Comparison of ENCODE assay signal across 8 cellular contexts in genomic region chr15:70528270-70528706, GRCh38.
A peak's percentile ranks its signal among the peaks of the same experiment; 100 is the strongest.
DNase-seq lines count a peak whose midpoint lies in the region; ATAC-seq and TF ChIP-seq lines count a peak whose summit lies in the region.

No MANE protein-coding gene starts in this region.

- TF ChIP-seq CTCF in CD4-positive, alpha-beta T cell (IDR thresholded peaks at IDR 0.05): no peak

- CTCF ChIA-PET in CD4-positive, alpha-beta T cell (lab: Charles Lee): interaction anchor here (1.2 kb wide), 1 partner anchor 16 kb away, joined by 3 read pairs; no protein-coding TSS in a partner anchor

- peak overlapping the region; percentile 71 for H3K4me3 Mint-ChIP-seq in CD4-positive, alpha-beta T cell
- H3K4me3 Mint-ChIP-seq in dendritic cell treated with granulocyte-macrophage colony-stimulating factor and Interleukin-4, amounts not matched to agents 40 ng/mL and 50 ng/mL, for 4 days: no peak overlapping the region

- no peaks in the 10 kb centered on the region for H3K27me3 ChIP-seq in CD4-positive, alpha-beta T cell (ENCODE audit: control insufficient read depth, insufficient read depth, low read length)

- no peaks in the 10 kb centered on the region for H3K9me3 ChIP-seq in CD4-positive, alpha-beta T cell (ENCODE audit: control insufficient read depth, low read length)

- H3K27ac ChIP-seq in CD4-positive, alpha-beta T cell (ENCODE audit: low read depth, low read length): peak overlapping the region; percentile 66

- peak overlapping the region; percentile 89 for H3K27ac Mint-ChIP-seq in CD4-positive, alpha-beta T cell
- peak overlapping the region; percentile 40 for H3K27ac Mint-ChIP-seq in dendritic cell treated with granulocyte-macrophage colony-stimulating factor and Interleukin-4, amounts not matched to agents 40 ng/mL and 50 ng/mL, for 4 days

- POLR2A ChIA-PET in CD4-positive, alpha-beta T cell (lab: Charles Lee): interaction anchor here (0.6 to 3.9 kb wide), 23 partner anchors 9 to 1368 kb away, joined by 3 to 33 read pairs (median 4); partner anchors contain the start of genes GLCE, RPLP1 and TLE3

- DNase-seq in CD4-positive, alpha-beta T cell: peak; percentile 33 to 60 (median 43)
- DNase-seq in HT-29 (ENCODE audit: low spot score) (peak; percentile 85), T-helper 9 cell (peak; percentile 19), NCI-H2227 (lab: John Stamatoyannopoulos, UW; ENCODE audit: unreplicated experiment) (no peak), putamen (ENCODE audit: low spot score) (no peak)
- DNase-seq in stimulated activated CD4-positive, alpha-beta T cell treated with anti-CD3 and anti-CD28 coated beads, Interleukin-2, amount 100 ng/mL, for 48 hours: peak; percentile 30 to 44

- H3K9me3 Mint-ChIP-seq in CD4-positive, alpha-beta T cell: no peaks in the 10 kb centered on the region
- no peaks in the 10 kb centered on the region for H3K9me3 Mint-ChIP-seq in dendritic cell treated with granulocyte-macrophage colony-stimulating factor and Interleukin-4, amounts not matched to agents 40 ng/mL and 50 ng/mL, for 4 days

- peaks cover 83% of the 10 kb centered on the region for H3K4me1 Mint-ChIP-seq in CD4-positive, alpha-beta T cell (ENCODE audit: low read depth)
- peaks cover 38% of the 10 kb centered on the region for H3K4me1 Mint-ChIP-seq in dendritic cell treated with granulocyte-macrophage colony-stimulating factor and Interleukin-4, amounts not matched to agents 40 ng/mL and 50 ng/mL, for 4 days (ENCODE audit: low read depth)

- intact Hi-C loops in CD4-positive, alpha-beta T cell (cut with DNase I, micrococcal nuclease): loop anchor here (2.0 kb wide), 1 partner anchor 35 kb away; no protein-coding TSS in a partner anchor
- intact Hi-C loops in dendritic cell treated with granulocyte-macrophage colony-stimulating factor and Interleukin-4, amounts not matched to agents 40 ng/mL and 50 ng/mL, for 4 days (cut with micrococcal nuclease): no loop called here

- peak; percentile 89 for ATAC-seq in CD4-positive, alpha-beta T cell (ENCODE audit: poor library complexity)
- ATAC-seq in GM19452 (IDR thresholded peaks at IDR 0.05; ENCODE audit: unreplicated experiment): peak; percentile 84

- H3K36me3 Mint-ChIP-seq in CD4-positive, alpha-beta T cell (ENCODE audit: low read depth): no peaks in the 10 kb centered on the region
- no peaks in the 10 kb centered on the region for H3K36me3 Mint-ChIP-seq in dendritic cell treated with granulocyte-macrophage colony-stimulating factor and Interleukin-4, amounts not matched to agents 40 ng/mL and 50 ng/mL, for 4 days (ENCODE audit: low read depth)

- H3K27me3 Mint-ChIP-seq in CD4-positive, alpha-beta T cell: no peaks in the 10 kb centered on the region
- H3K27me3 Mint-ChIP-seq in dendritic cell treated with granulocyte-macrophage colony-stimulating factor and Interleukin-4, amounts not matched to agents 40 ng/mL and 50 ng/mL, for 4 days: peaks cover 47% of the 10 kb centered on the region

Comparison
In these comparisons a context has a peak if more than half of its experiments do, and no peak if none do; other contexts are left out.
1. DNase-seq: peak in CD4-positive, alpha-beta T cell (10 of 10), HT-29 (single experiment), T-helper 9 cell (single experiment) and stimulated activated CD4-positive, alpha-beta T cell treated with anti-CD3 and anti-CD28 coated beads, Interleukin-2, amount 100 ng/mL, for 48 hours (2 of 2); none in NCI-H2227 (single experiment) and putamen (single experiment).